ENCODE assay signal across 25 cellular contexts in genomic region chr6:24851086-24851485, GRCh38. TPM values are rescaled to one million over a fixed set of nuclear protein-coding genes. Genes with fewer than 3 reads are reported as not detected.
DNase-seq lines count a peak whose midpoint lies in the region; ATAC-seq and TF ChIP-seq lines count a peak whose summit lies in the region.
"Had no signal": no experiment of that assay in that cellular context is flagged by ENCODE, and none has a peak within 500 bp of the region (broad histone marks: within the 10 kb centered on the region; RNA-seq: fewer than 3 reads in every experiment).

No MANE protein-coding gene starts in this region.

- DNase-seq in SKM-1 treated with dmso at 0.1 percent for 144 hours (lab: John Stamatoyannopoulos, UW; ENCODE audit: unreplicated experiment) = peak; percentile 30
- no peak for DNase-seq in SKM-1 (lab: John Stamatoyannopoulos, UW; ENCODE audit: unreplicated experiment)
- DNase-seq in activated naive CD8-positive, alpha-beta T cell treated with anti-CD3 and anti-CD28 coated beads, Interleukin-2, amount 50 U/mL, for 24 hours = no peak
- DNase-seq in natural killer cell = no peak
- DNase-seq in esophagus muscularis mucosa (ENCODE audit: extremely low spot score) = no peak
- no peak for DNase-seq in NCI-H2081 (lab: John Stamatoyannopoulos, UW)
- DNase-seq: 8988T; activated CD8-positive, alpha-beta memory T cell treated with anti-CD3 and anti-CD28 coated beads, Interleukin-2, amount 50 U/mL, for 48 hours; Calu3; gastrocnemius medialis; islet precursor cell; NCI-H1436 treated with DMSO at 0.1 percent for 48 hours; NCI-H2171; NCI-H69; stimulated activated CD4-positive, alpha-beta T cell treated with anti-CD3 and anti-CD28 coated beads, Interleukin-2, amount 100 ng/mL, for 48 hours had no signal

- WGBS in esophagus muscularis mucosa = 100% methylated on average over 2 of the region's 2 CpGs

- peaks cover 0 to 59% (median 0%) of the 10 kb centered on the region in 4 donors for H3K36me3 ChIP-seq in esophagus muscularis mucosa

- H3K27ac ChIP-seq in esophagus muscularis mucosa (replicated peaks in 1 of 4) = no peak overlapping the region
- H3K27ac ChIP-seq: gastrocnemius medialis had no signal

- TF ChIP-seq POLR2A in esophagus muscularis mucosa (IDR thresholded peaks at IDR 0.05; ENCODE audit: low read depth) = no peak

- intact Hi-C loops in natural killer cell (cut with micrococcal nuclease) = no loop called here
- intact Hi-C loops in esophagus muscularis mucosa (cut with DNase I) = no loop called here

- H3K4me3 ChIP-seq in esophagus muscularis mucosa = no peak overlapping the region
- H3K4me3 ChIP-seq: gastrocnemius medialis had no signal

- H3K4me3 Mint-ChIP-seq in IgD-negative memory B cell = peak overlapping the region in 1 of 4 donors; percentile 40
- H3K4me3 Mint-ChIP-seq in activated naive CD8-positive, alpha-beta T cell treated with anti-CD3 and anti-CD28 coated beads, Interleukin-2, amount 50 U/mL, for 24 hours = no peak overlapping the region
- H3K4me3 Mint-ChIP-seq in natural killer cell = no peak overlapping the region
- H3K4me3 Mint-ChIP-seq: type B pancreatic cell had no signal

- H3K4me1 Mint-ChIP-seq in IgD-negative memory B cell (peaks cover 8 to 12% (median 12%) of the 10 kb centered on the region in 3 donors), natural killer cell (peaks cover 26% of the 10 kb centered on the region in 2 donors)
- peaks cover 10% of the 10 kb centered on the region for H3K4me1 Mint-ChIP-seq in activated naive CD8-positive, alpha-beta T cell treated with anti-CD3 and anti-CD28 coated beads, Interleukin-2, amount 50 U/mL, for 24 hours

- no peak for TF ChIP-seq EP300 in esophagus muscularis mucosa (IDR thresholded peaks at IDR 0.05)

- ATAC-seq in activated naive CD8-positive, alpha-beta T cell treated with anti-CD3 and anti-CD28 coated beads, Interleukin-2, amount 50 U/mL, for 24 hours = no peak
- ATAC-seq in natural killer cell = no peak
- no peak for ATAC-seq in HG03342 (IDR thresholded peaks at IDR 0.05; ENCODE audit: unreplicated experiment)
- ATAC-seq: esophagus mucosa, gastrocnemius medialis, SK-N-SH treated with all-trans-retinoic acid at 6 μM for 48 hours had no signal

- H3K27ac Mint-ChIP-seq in IgD-negative memory B cell (peak overlapping the region; percentile 65 to 86 (median 84)), natural killer cell (peak overlapping the region; percentile 66 to 81)
- H3K27ac Mint-ChIP-seq in activated naive CD8-positive, alpha-beta T cell treated with anti-CD3 and anti-CD28 coated beads, Interleukin-2, amount 50 U/mL, for 24 hours = peak overlapping the region; percentile 20
- H3K27ac Mint-ChIP-seq: type B pancreatic cell had no signal

- H3K4me1 ChIP-seq in esophagus muscularis mucosa = peaks cover 0 to 5% (median 3%) of the 10 kb centered on the region in 4 donors
- H3K4me1 ChIP-seq: gastrocnemius medialis had no signal

- H3K27me3 ChIP-seq in esophagus muscularis mucosa = no peaks in the 10 kb centered on the region
- H3K27me3 ChIP-seq: gastrocnemius medialis had no signal

- no peaks in the 10 kb centered on the region for H3K9me3 ChIP-seq in esophagus muscularis mucosa
- H3K9me3 ChIP-seq: gastrocnemius medialis had no signal

- H3K9me3 Mint-ChIP-seq in IgD-negative memory B cell (no peaks in the 10 kb centered on the region), natural killer cell (no peaks in the 10 kb centered on the region)
- H3K9me3 Mint-ChIP-seq in activated naive CD8-positive, alpha-beta T cell treated with anti-CD3 and anti-CD28 coated beads, Interleukin-2, amount 50 U/mL, for 24 hours = no peaks in the 10 kb centered on the region
- H3K9me3 Mint-ChIP-seq: type B pancreatic cell had no signal

- H3K27me3 Mint-ChIP-seq in IgD-negative memory B cell (no peaks in the 10 kb centered on the region), natural killer cell (ENCODE audit: low read depth in 2 of 2) (no peaks in the 10 kb centered on the region)
- H3K27me3 Mint-ChIP-seq in activated naive CD8-positive, alpha-beta T cell treated with anti-CD3 and anti-CD28 coated beads, Interleukin-2, amount 50 U/mL, for 24 hours = no peaks in the 10 kb centered on the region
- H3K27me3 Mint-ChIP-seq: type B pancreatic cell had no signal

- TF ChIP-seq CTCF in natural killer cell (IDR thresholded peaks at IDR 0.05) (no peak), esophagus muscularis mucosa (IDR thresholded peaks at IDR 0.05) (no peak)

- peaks cover 6% of the 10 kb centered on the region for H3K36me3 Mint-ChIP-seq in IgD-negative memory B cell
- peaks cover 37% of the 10 kb centered on the region for H3K36me3 Mint-ChIP-seq in activated naive CD8-positive, alpha-beta T cell treated with anti-CD3 and anti-CD28 coated beads, Interleukin-2, amount 50 U/mL, for 24 hours (ENCODE audit: low read depth)
- H3K36me3 Mint-ChIP-seq in natural killer cell = peaks cover 33% of the 10 kb centered on the region
- H3K36me3 Mint-ChIP-seq: type B pancreatic cell had no signal

RNA-seq across cellular contexts. Expression of gene ARMH2, which starts 52.4 kb away (rescaled TPM):
- polyA plus RNA-seq in IgD-negative memory B cell = 0.50 TPM
- 1 to 10 TPM in 2 of 3 donors, under 1 TPM in 1; 0.68 to 3.0 (median 1.2) TPM for total RNA-seq in natural killer cell
- not detected for total RNA-seq in esophagus muscularis mucosa
- total RNA-seq: Calu3, cerebellum, Daoy, esophagus mucosa, gastrocnemius medialis, lung microvascular endothelial cell, MCF 10A, osteoblast had no signal

Comparison
In these comparisons a context has a peak if more than half of its experiments do, and no peak if none do; other contexts are left out.
1. H3K27ac Mint-ChIP-seq: peak in every context shown above with its lines; median percentile 84 in IgD-negative memory B cell; 74 in natural killer cell; 20 in activated naive CD8-positive, alpha-beta T cell treated with anti-CD3 and anti-CD28 coated beads, Interleukin-2, amount 50 U/mL, for 24 hours.